In the genomic region with DNA sequence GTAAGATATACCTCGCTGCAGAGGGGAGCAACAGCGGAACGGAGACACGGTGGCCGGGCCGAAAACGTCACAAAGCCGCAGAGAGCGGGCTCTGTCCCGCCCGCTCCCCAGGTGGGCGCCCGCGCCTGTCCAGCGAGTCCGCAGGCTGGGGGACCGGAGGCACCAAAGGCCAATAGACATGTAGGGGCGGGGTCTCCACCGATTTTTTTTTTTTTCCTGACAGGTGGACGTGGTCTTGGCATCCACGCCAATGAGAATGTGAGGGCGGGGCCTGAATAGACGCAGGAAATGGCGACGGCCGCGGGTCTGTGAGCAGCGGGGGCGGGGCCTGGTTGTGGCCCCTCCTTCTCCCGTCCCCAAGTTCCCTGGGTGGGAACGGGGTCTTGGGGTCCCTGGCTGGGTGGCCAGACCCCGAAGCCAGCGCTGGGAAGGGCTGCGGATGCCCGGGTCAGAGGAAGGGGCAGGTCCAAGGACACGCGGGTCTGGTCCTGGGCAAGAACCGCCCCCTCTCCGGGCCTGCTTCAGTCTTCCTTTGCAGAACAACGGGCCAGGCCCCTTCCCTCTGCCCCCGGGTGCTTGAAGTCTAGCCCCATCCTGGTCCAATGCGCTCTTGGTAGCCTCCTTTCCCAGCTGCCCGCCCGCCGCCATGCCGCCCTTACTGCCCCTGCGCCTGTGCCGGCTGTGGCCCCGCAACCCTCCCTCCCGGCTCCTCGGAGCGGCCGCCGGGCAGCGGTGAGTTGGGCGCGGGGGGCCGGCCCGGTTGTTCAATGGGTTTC, we compare ENCODE assay signal across 8 cellular contexts. TPM values are rescaled to one million over a fixed set of nuclear protein-coding genes. Genes with fewer than 3 reads are reported as not detected.
DNase-seq lines count a peak whose midpoint lies in the region; ATAC-seq and FAIRE-seq lines count a peak whose summit lies in the region.

A gene with protein sequence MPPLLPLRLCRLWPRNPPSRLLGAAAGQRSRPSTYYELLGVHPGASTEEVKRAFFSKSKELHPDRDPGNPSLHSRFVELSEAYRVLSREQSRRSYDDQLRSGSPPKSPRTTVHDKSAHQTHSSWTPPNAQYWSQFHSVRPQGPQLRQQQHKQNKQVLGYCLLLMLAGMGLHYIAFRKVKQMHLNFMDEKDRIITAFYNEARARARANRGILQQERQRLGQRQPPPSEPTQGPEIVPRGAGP (plus strand): TSS at position 340 of the 776 bp plus-strand sequence. CDS start 307 bp downstream, at position 647.

- WGBS in mesodermal cell (ENCODE audit: insufficient coverage in 2 of 2), 2 experiments = 1% methylated on average over 57 to 58 of the region's 59 CpGs

- peak; percentile 50 for ATAC-seq in GM19372 (IDR thresholded peaks at IDR 0.05; ENCODE audit: low read depth, unreplicated experiment)

- peaks cover 2% of the 10 kb centered on the region for H3K36me3 ChIP-seq in mesodermal cell (ENCODE audit: control insufficient read depth, insufficient read depth, low read length)

- no peak for FAIRE-seq in HTR-8/SVneo (lab: Jason Lieb, UNC)

- no peaks in the 10 kb centered on the region for H3K9me3 ChIP-seq in mesodermal cell (ENCODE audit: control insufficient read depth, low read length)

- H3K4me1 ChIP-seq in mesodermal cell (ENCODE audit: control insufficient read depth, insufficient read depth, low read length, poor library complexity, severe bottlenecking) = peaks cover 7% of the 10 kb centered on the region

- H3K27ac ChIP-seq in mesodermal cell (ENCODE audit: low read depth, low read length, severe bottlenecking) = peak within 1 kb of the TSS; percentile 17

- in situ Hi-C loops in endometrial microvascular endothelial cells (cut with HindIII; ENCODE audit: inconsistent ontology term, low pct_unique_long_range_greater_than_20kb, low sequenced_read_pairs) = no loop called here

- peak; percentile 76 to 78 for DNase-seq in AML-193 (lab: John Stamatoyannopoulos, UW)
- peak; percentile 82 for DNase-seq in HTR-8/SVneo (ENCODE audit: insufficient read length, low spot score)
- DNase-seq in NOMO-1 treated with dmso at 0.1 percent for 144 hours (lab: John Stamatoyannopoulos, UW; ENCODE audit: unreplicated experiment) = peak; percentile 89
- DNase-seq in activated CD8-positive, alpha-beta memory T cell treated with anti-CD3 and anti-CD28 coated beads, Interleukin-2, amount 50 U/mL, for 4 hours = peak; percentile 86
- DNase-seq in stimulated activated CD8-positive, alpha-beta memory T cell treated with anti-CD3 and anti-CD28 coated beads, Interleukin-15, amount 100 ng/mL, for 1 hour (ENCODE audit: low read depth) = peak; percentile 77

- H3K4me3 ChIP-seq in mesodermal cell (ENCODE audit: extremely low read depth, insufficient read depth, low read length, poor library complexity, severe bottlenecking) = peak within 1 kb of the TSS; percentile 54

RNA-seq across cellular contexts. Expression of the gene that starts here (rescaled TPM):
- 14.7 TPM for total RNA-seq in endometrial microvascular endothelial cells (ENCODE audit: inconsistent ontology term)
- 42.5 TPM for polyA plus RNA-seq in mesodermal cell (2013, experiment 1 of 2)
- 47.7 TPM for polyA plus RNA-seq in mesodermal cell (2013, experiment 2 of 2)

Comparison
In these comparisons a context has a peak if more than half of its experiments do, and no peak if none do; other contexts are left out.
1. Peak in every context shown above with its lines: DNase-seq, ATAC-seq, H3K4me3 ChIP-seq and H3K27ac ChIP-seq.